In genomic region chr1:104765115-104765514, GRCh38 we compare ENCODE assay signal across 14 cellular contexts.
A peak's percentile ranks its signal among the peaks of the same experiment; 100 is the strongest.
DNase-seq lines count a peak whose midpoint lies in the region; ATAC-seq and TF ChIP-seq lines count a peak whose summit lies in the region.
"Had no signal": no experiment of that assay in that cellular context is flagged by ENCODE, and none has a peak within 500 bp of the region (broad histone marks: within the 10 kb centered on the region; RNA-seq: fewer than 3 reads in every experiment).

No MANE protein-coding gene starts in this region.

- no peaks in the 10 kb centered on the region for H3K36me3 ChIP-seq in neuronal stem cell (replicated peaks in 1 of 2; ENCODE audit: control insufficient read depth in 2 of 2, insufficient read depth in 2 of 2, low read length in 2 of 2)

- ATAC-seq in GM18519 (IDR thresholded peaks at IDR 0.05; ENCODE audit: low FRiP score, unreplicated experiment) (peak; percentile 75), GM21717 (IDR thresholded peaks at IDR 0.05; ENCODE audit: unreplicated experiment) (peak; percentile 86), HG03378 (IDR thresholded peaks at IDR 0.05; ENCODE audit: unreplicated experiment) (peak; percentile 88)

- H3K9me3 Mint-ChIP-seq in endothelial cell (ENCODE audit: unreplicated experiment): no peaks in the 10 kb centered on the region
- H3K9me3 Mint-ChIP-seq: dendritic cell treated with granulocyte-macrophage colony-stimulating factor and Interleukin-4, amounts not matched to agents 40 ng/mL and 50 ng/mL, for 4 days had no signal

- no peak overlapping the region for H3K27ac ChIP-seq in neuronal stem cell (replicated peaks; ENCODE audit: low read length)
- H3K27ac ChIP-seq: SK-N-MC had no signal

- WGBS in neuronal stem cell (ENCODE audit: extremely low coverage in 2 of 2, insufficient read length in 2 of 2, insufficient replicate concordance in 1 of 2), 2 donors: no CpG with 5 or more reads among the region's 2 CpGs

- DNase-seq in fibroblast of pulmonary artery (ENCODE audit: low read depth) (peak; percentile 1), neuronal stem cell (ENCODE audit: low spot score) (no peak), hepatic stellate cell (ENCODE audit: low spot score) (no peak), endothelial cell (ENCODE audit: low spot score) (no peak)
- no peak for DNase-seq in activated T-cell treated with anti-CD3 and anti-CD28 coated beads, Interleukin-2, amount 50 U/mL, for 48 hours
- DNase-seq: CD4-positive, alpha-beta memory T cell; kidney glomerular epithelial cell; NCI-H1417; retina had no signal

- no peaks in the 10 kb centered on the region for H3K27me3 ChIP-seq in neuronal stem cell (ENCODE audit: control insufficient read depth in 3 of 3, insufficient read depth in 3 of 3, low read depth in 1 of 3, low read length in 3 of 3)

- no peak overlapping the region for H2BK12ac ChIP-seq in neuronal stem cell (ENCODE audit: low read length)

- no peak overlapping the region for H4K91ac ChIP-seq in neuronal stem cell (ENCODE audit: low read depth, low read length, poor library complexity)

- no peak overlapping the region for H2BK15ac ChIP-seq in neuronal stem cell (ENCODE audit: low read length)

- no peaks in the 10 kb centered on the region for H3K4me1 ChIP-seq in neuronal stem cell (ENCODE audit: control insufficient read depth in 2 of 2, insufficient read depth in 1 of 2, low read depth in 1 of 2, low read length in 2 of 2)

- no peak overlapping the region for H3K4me3 Mint-ChIP-seq in endothelial cell (ENCODE audit: unreplicated experiment)
- H3K4me3 Mint-ChIP-seq: CD4-positive, alpha-beta memory T cell; dendritic cell treated with granulocyte-macrophage colony-stimulating factor and Interleukin-4, amounts not matched to agents 40 ng/mL and 50 ng/mL, for 4 days had no signal

- no peak overlapping the region for H2BK5ac ChIP-seq in neuronal stem cell (ENCODE audit: low read length)

- H2BK120ac ChIP-seq in neuronal stem cell (ENCODE audit: low read depth, low read length): no peak overlapping the region

- no peaks in the 10 kb centered on the region for H3K79me1 ChIP-seq in neuronal stem cell (ENCODE audit: low read depth, low read length)

- no peak overlapping the region for H4K8ac ChIP-seq in neuronal stem cell (ENCODE audit: low read depth, low read length)

- no peak overlapping the region for H3K14ac ChIP-seq in neuronal stem cell (ENCODE audit: low read length)

- H3K9ac ChIP-seq in neuronal stem cell (ENCODE audit: low read depth, low read length, poor library complexity): no peak overlapping the region

- H3K4me1 Mint-ChIP-seq in endothelial cell (ENCODE audit: unreplicated experiment): peaks cover 12% of the 10 kb centered on the region
- H3K4me1 Mint-ChIP-seq: CD4-positive, alpha-beta memory T cell had no signal

- no peak overlapping the region for H3K23ac ChIP-seq in neuronal stem cell (ENCODE audit: low read depth, low read length, poor library complexity)

- no peaks in the 10 kb centered on the region for H3K36me3 Mint-ChIP-seq in endothelial cell (ENCODE audit: low read depth, unreplicated experiment)
- H3K36me3 Mint-ChIP-seq: CD4-positive, alpha-beta memory T cell had no signal

- no peak overlapping the region for H3K18ac ChIP-seq in neuronal stem cell (ENCODE audit: low read length)

- no peak for TF ChIP-seq CTCF in fibroblast of pulmonary artery (IDR thresholded peaks at IDR 0.05; ENCODE audit: low read length, missing control alignments)
- no peak for TF ChIP-seq CTCF in endothelial cell (IDR thresholded peaks at IDR 0.05; ENCODE audit: unreplicated experiment)

- no peak overlapping the region for H3K4me2 ChIP-seq in neuronal stem cell (ENCODE audit: insufficient read depth, low read length, poor library complexity, severe bottlenecking)

- H3K4ac ChIP-seq in neuronal stem cell (ENCODE audit: low read length): no peak overlapping the region

- no peaks in the 10 kb centered on the region for H3K9me3 ChIP-seq in neuronal stem cell (replicated peaks in 1 of 2; ENCODE audit: control insufficient read depth in 2 of 2, insufficient read depth in 1 of 2, low read depth in 1 of 2, low read length in 2 of 2)

- H3K27ac Mint-ChIP-seq in endothelial cell (ENCODE audit: unreplicated experiment): no peak overlapping the region
- H3K27ac Mint-ChIP-seq: CD4-positive, alpha-beta memory T cell; dendritic cell treated with granulocyte-macrophage colony-stimulating factor and Interleukin-4, amounts not matched to agents 40 ng/mL and 50 ng/mL, for 4 days had no signal

- H3K27me3 Mint-ChIP-seq in endothelial cell (ENCODE audit: unreplicated experiment): no peaks in the 10 kb centered on the region
- H3K27me3 Mint-ChIP-seq: CD4-positive, alpha-beta memory T cell; dendritic cell treated with granulocyte-macrophage colony-stimulating factor and Interleukin-4, amounts not matched to agents 40 ng/mL and 50 ng/mL, for 4 days had no signal

- H3K4me3 ChIP-seq in fibroblast of pulmonary artery (replicated peaks; ENCODE audit: low read depth, low read length) (no peak overlapping the region), neuronal stem cell (ENCODE audit: low read length in 2 of 2) (no peak overlapping the region)
- H3K4me3 ChIP-seq: SK-N-MC had no signal

- no peak overlapping the region for H2AK5ac ChIP-seq in neuronal stem cell (ENCODE audit: low read depth, low read length)

- no peak overlapping the region for H2AFZ ChIP-seq in neuronal stem cell (ENCODE audit: low read length)
